Comparison of ENCODE assay signal across 10 cellular contexts in genomic region chr21:42537106-42537742, GRCh38. TPM values are rescaled to one million over a fixed set of nuclear protein-coding genes. Genes with fewer than 3 reads are reported as not detected.
A peak's percentile ranks its signal among the peaks of the same experiment; 100 is the strongest.
DNase-seq lines count a peak whose midpoint lies in the region; ATAC-seq and TF ChIP-seq lines count a peak whose summit lies in the region.
"Had no signal": no experiment of that assay in that cellular context is flagged by ENCODE, and none has a peak within 500 bp of the region (broad histone marks: within the 10 kb centered on the region; RNA-seq: fewer than 3 reads in every experiment).

No MANE protein-coding gene starts in this region.

- peak overlapping the region; percentile 87 for H3K27ac Mint-ChIP-seq in stimulated activated naive B cell treated with anti-CD40 and anti-IgM and Interleukin-4, amounts not matched to agents 10 μg/mL and 1 μg/mL and 100 μg/mL, for 72 hours

- no peaks in the 10 kb centered on the region for H3K27me3 Mint-ChIP-seq in stimulated activated naive B cell treated with anti-CD40 and anti-IgM and Interleukin-4, amounts not matched to agents 10 μg/mL and 1 μg/mL and 100 μg/mL, for 72 hours

- H3K36me3 ChIP-seq in cardiac muscle cell (no peaks in the 10 kb centered on the region), MG63 (no peaks in the 10 kb centered on the region)

- H3K9me3 ChIP-seq in cardiac muscle cell (ENCODE audit: low read depth) (no peaks in the 10 kb centered on the region), MG63 (no peaks in the 10 kb centered on the region)
- H3K9me3 ChIP-seq: testis had no signal

- H3K4me1 ChIP-seq in cardiac muscle cell (ENCODE audit: low read depth) = no peaks in the 10 kb centered on the region
- H3K4me1 ChIP-seq: testis had no signal

- H3K36me3 Mint-ChIP-seq in stimulated activated naive B cell treated with anti-CD40 and anti-IgM and Interleukin-4, amounts not matched to agents 10 μg/mL and 1 μg/mL and 100 μg/mL, for 72 hours = peaks cover 35 to 71% of the 10 kb centered on the region in 2 donors

- H3K4me3 ChIP-seq in cardiac muscle cell (no peak overlapping the region), epithelial cell of proximal tubule (ENCODE audit: low read depth, low read length) (no peak overlapping the region), MG63 (no peak overlapping the region)
- H3K4me3 ChIP-seq: testis had no signal

- no peak for ATAC-seq in left ventricle myocardium superior
- ATAC-seq in stimulated activated naive B cell treated with anti-CD40 and anti-IgM and Interleukin-4, amounts not matched to agents 10 μg/mL and 1 μg/mL and 100 μg/mL, for 72 hours (replicated peaks) = peak in 1 of 2 donors; percentile 18
- no peak for ATAC-seq in HG02571 (IDR thresholded peaks at IDR 0.05; ENCODE audit: unreplicated experiment)

- TF ChIP-seq CTCF in cardiac muscle cell (IDR thresholded peaks at IDR 0.05; ENCODE audit: low read depth, low read length) = peak; percentile 29
- TF ChIP-seq CTCF in epithelial cell of proximal tubule (conservative IDR thresholded peaks at IDR 0.05; ENCODE audit: low read depth, low read length) = peak; percentile 56

- intact Hi-C loops in left ventricle myocardium superior (cut with micrococcal nuclease) = no loop called here

- DNase-seq in cardiac muscle cell (ENCODE audit: low read depth in 1 of 2, low spot score in 1 of 2) = no peak
- no peak for DNase-seq in left ventricle myocardium superior
- peak; percentile 5 for DNase-seq in NCI-H748 treated with DMSO at 0.1 percent for 48 hours (lab: John Stamatoyannopoulos, UW)
- DNase-seq in epithelial cell of proximal tubule (ENCODE audit: low read depth) = no peak
- DNase-seq in stimulated activated naive B cell treated with anti-CD40 and anti-IgM and Interleukin-4, amounts not matched to agents 10 μg/mL and 1 μg/mL and 100 μg/mL, for 72 hours = no peak
- DNase-seq in MG63 = no peak
- DNase-seq in EL = no peak
- DNase-seq: testis had no signal

- peaks cover 49 to 54% of the 10 kb centered on the region in 2 donors for H3K4me1 Mint-ChIP-seq in stimulated activated naive B cell treated with anti-CD40 and anti-IgM and Interleukin-4, amounts not matched to agents 10 μg/mL and 1 μg/mL and 100 μg/mL, for 72 hours

- H3K9me3 Mint-ChIP-seq in stimulated activated naive B cell treated with anti-CD40 and anti-IgM and Interleukin-4, amounts not matched to agents 10 μg/mL and 1 μg/mL and 100 μg/mL, for 72 hours = no peaks in the 10 kb centered on the region

- H3K27me3 ChIP-seq in cardiac muscle cell (no peaks in the 10 kb centered on the region), MG63 (no peaks in the 10 kb centered on the region)
- H3K27me3 ChIP-seq: testis had no signal

- no peak overlapping the region for H3K27ac ChIP-seq in cardiac muscle cell
- H3K27ac ChIP-seq: epithelial cell of prostate, testis had no signal

- H3K4me3 Mint-ChIP-seq in stimulated activated naive B cell treated with anti-CD40 and anti-IgM and Interleukin-4, amounts not matched to agents 10 μg/mL and 1 μg/mL and 100 μg/mL, for 72 hours = no peak overlapping the region

RNA-seq across cellular contexts. Expression of gene SLC37A1, which starts 23.6 kb away (rescaled TPM):
- 5.3 and 8.4 TPM in 2 replicates for total RNA-seq in cardiac muscle cell
- polyA plus RNA-seq in cardiac muscle cell = 3.5 and 6.0 TPM in 2 replicates
- 4.0 TPM for total RNA-seq in left ventricle myocardium superior
- 16.4 and 21.7 TPM in 2 replicates for total RNA-seq in epithelial cell of proximal tubule
- 2.1 and 5.0 TPM in 2 replicates for total RNA-seq in MG63 (2014; rRNA removed; shearing (Covaris generic); ENCODE audit: low replicate concordance)

RNA-seq across cellular contexts. Expression of gene RSPH1, which starts 41.2 kb away (rescaled TPM):
- 0.06 TPM in 1 of 2 replicates, not detected in the other for total RNA-seq in cardiac muscle cell
- polyA plus RNA-seq in cardiac muscle cell = 0.43 and 1.6 TPM in 2 replicates
- total RNA-seq in left ventricle myocardium superior = not detected
- 1.8 TPM in 1 of 2 replicates, not detected in the other for total RNA-seq in epithelial cell of proximal tubule
- total RNA-seq in MG63 (2014; rRNA removed; shearing (Covaris generic); ENCODE audit: low replicate concordance) = not detected in 2 replicates
